In genomic region chr7:137934941-137935848, GRCh38 we compare ENCODE assay signal across 8 cellular contexts.
DNase-seq lines count a peak whose midpoint lies in the region; ATAC-seq, FAIRE-seq and TF ChIP-seq lines count a peak whose summit lies in the region.

No MANE protein-coding gene starts in this region.

- no peak for FAIRE-seq in H54 (lab: Jason Lieb, UNC)

- H3K4ac ChIP-seq in mesenchymal stem cell (ENCODE audit: low read depth in 1 of 2, low read length in 2 of 2): peak overlapping the region in 1 of 2 experiments; percentile 33

- TF ChIP-seq CTCF in GM12864 (IDR thresholded peaks at IDR 0.05; ENCODE audit: low read depth, low read length, missing control alignments) (no peak), foreskin keratinocyte (conservative IDR thresholded peaks at IDR 0.05) (no peak), progenitor cell of endocrine pancreas (IDR thresholded peaks at IDR 0.05; ENCODE audit: unreplicated experiment) (no peak)

- no peak overlapping the region for H2BK120ac ChIP-seq in mesenchymal stem cell (ENCODE audit: low read depth, low read length)

- no peaks in the 10 kb centered on the region for H3K36me3 ChIP-seq in mesenchymal stem cell (ENCODE audit: control insufficient read depth in 1 of 2, insufficient read depth in 2 of 2, low read depth in 1 of 2, low read length in 2 of 2)

- H3K9ac ChIP-seq in mesenchymal stem cell (ENCODE audit: low read length): no peak overlapping the region

- ATAC-seq in GM21390 (IDR thresholded peaks at IDR 0.05; ENCODE audit: unreplicated experiment) (peak; percentile 80), HG03571 (IDR thresholded peaks at IDR 0.05; ENCODE audit: unreplicated experiment) (peak; percentile 78), foreskin keratinocyte (no peak)

- no peak overlapping the region for H3K4me2 ChIP-seq in mesenchymal stem cell (ENCODE audit: low read length, poor library complexity, severe bottlenecking)

- H4K91ac ChIP-seq in mesenchymal stem cell (ENCODE audit: low read length): no peak overlapping the region

- no peak overlapping the region for H2BK5ac ChIP-seq in mesenchymal stem cell (ENCODE audit: low read depth, low read length, poor library complexity, severe bottlenecking)

- WGBS in mesenchymal stem cell: 80% methylated on average over 6 of the region's 7 CpGs

- DNase-seq in GM12864 (ENCODE audit: low read depth) (peak; percentile 24), foreskin keratinocyte (no peak), progenitor cell of endocrine pancreas (ENCODE audit: low spot score, unreplicated experiment) (no peak), H54 (ENCODE audit: insufficient read length, low spot score) (no peak), mesenchymal stem cell (no peak)
- DNase-seq in NK-92 treated with Interleukin-12 subunit alpha and Interleukin-12 subunit beta, amount 100 ng/mL, for 24 hours (lab: John Stamatoyannopoulos, UW): no peak

- peaks cover 4% of the 10 kb centered on the region for H3K79me1 ChIP-seq in mesenchymal stem cell (replicated peaks; ENCODE audit: low read length, poor library complexity, severe bottlenecking)

- H2BK15ac ChIP-seq in mesenchymal stem cell (ENCODE audit: low read depth, poor library complexity, severe bottlenecking): no peak overlapping the region

- H3K27me3 ChIP-seq in foreskin keratinocyte (no peaks in the 10 kb centered on the region), mesenchymal stem cell (ENCODE audit: control insufficient read depth in 1 of 2, insufficient read depth in 1 of 2, low read length in 2 of 2) (no peaks in the 10 kb centered on the region)

- H3K4me3 ChIP-seq in GM12864 (ENCODE audit: low read depth, low read length) (peak overlapping the region; percentile 34; the same call in 1 of the 2 replicates), mesenchymal stem cell (ENCODE audit: insufficient read depth in 1 of 2, low read depth in 1 of 2, low read length in 2 of 2) (no peak overlapping the region)

- H3K4me3 Mint-ChIP-seq in progenitor cell of endocrine pancreas (ENCODE audit: low read depth): no peak overlapping the region

- H2AFZ ChIP-seq in mesenchymal stem cell (ENCODE audit: low read depth, low read length): no peak overlapping the region

- H3K27ac ChIP-seq in foreskin keratinocyte (peak overlapping the region; percentile 59), mesenchymal stem cell (ENCODE audit: low read length, poor library complexity, severe bottlenecking) (no peak overlapping the region)

- no peak for TF ChIP-seq POLR2A in H54 (IDR thresholded peaks at IDR 0.05; ENCODE audit: low read depth, low read length)

- no peak overlapping the region for H3K14ac ChIP-seq in mesenchymal stem cell (ENCODE audit: low read length in 2 of 2)

- H3K4me1 ChIP-seq in foreskin keratinocyte: peaks cover 36% of the 10 kb centered on the region
- H3K4me1 ChIP-seq in mesenchymal stem cell (ENCODE audit: control insufficient read depth, insufficient read depth, low read depth, low read length): peaks cover 27% of the 10 kb centered on the region

- H3K27me3 Mint-ChIP-seq in progenitor cell of endocrine pancreas: no peaks in the 10 kb centered on the region

- no peaks in the 10 kb centered on the region for H3K9me3 Mint-ChIP-seq in progenitor cell of endocrine pancreas (ENCODE audit: low read depth)

- no peaks in the 10 kb centered on the region for H3K9me3 ChIP-seq in mesenchymal stem cell (ENCODE audit: control insufficient read depth, low read length)

- H3K36me3 Mint-ChIP-seq in progenitor cell of endocrine pancreas (ENCODE audit: insufficient read depth): peaks cover 1% of the 10 kb centered on the region

- H3K27ac Mint-ChIP-seq in progenitor cell of endocrine pancreas: no peak overlapping the region

- H3K18ac ChIP-seq in mesenchymal stem cell (ENCODE audit: low read depth in 1 of 2, low read length in 2 of 2): peak overlapping the region in 1 of 2 experiments; percentile 37

- no peak overlapping the region for H2AK5ac ChIP-seq in mesenchymal stem cell (ENCODE audit: low read length, severe bottlenecking)

- H4K8ac ChIP-seq in mesenchymal stem cell (ENCODE audit: low read length): no peak overlapping the region

- H3K4me1 Mint-ChIP-seq in progenitor cell of endocrine pancreas (ENCODE audit: low read depth): peaks cover 33% of the 10 kb centered on the region

- H2BK12ac ChIP-seq in mesenchymal stem cell (ENCODE audit: low read length in 2 of 2): no peak overlapping the region

- H3K23ac ChIP-seq in mesenchymal stem cell (ENCODE audit: low read length in 2 of 2): no peak overlapping the region
